ENCODE assay signal across 1 cellular context in genomic region chr5:75712091-75712490, GRCh38.
TF ChIP-seq lines count a peak whose summit lies in the region.

No MANE protein-coding gene starts in this region.

TF ChIP-seq in GM12878, 131 proteins besides CTCF, POLR2A, EP300 and RAD21 (continued from another document):
- TF ChIP-seq ATF3 (IDR thresholded peaks at IDR 0.05; ENCODE audit: borderline replicate concordance, extremely low read depth, low read depth, low read length): no peak
- no peak for TF ChIP-seq ZNF384 (IDR thresholded peaks at IDR 0.05; ENCODE audit: borderline replicate concordance, low read depth, low read length)
- no peak for TF ChIP-seq BHLHE40 (IDR thresholded peaks at IDR 0.05; ENCODE audit: borderline replicate concordance in 1 of 2, low read depth in 2 of 2, low read length in 1 of 2)
- no peak for TF ChIP-seq BMI1 (IDR thresholded peaks at IDR 0.05; ENCODE audit: borderline replicate concordance)
- no peak for TF ChIP-seq MEF2A (IDR thresholded peaks at IDR 0.05; ENCODE audit: insufficient read depth, low read depth, low read length)
- TF ChIP-seq HDAC6 (IDR thresholded peaks at IDR 0.05; ENCODE audit: unreplicated experiment): no peak
- no peak for TF ChIP-seq PBX3 (IDR thresholded peaks at IDR 0.05; ENCODE audit: insufficient replicate concordance, low read depth, low read length)
- TF ChIP-seq ZBED1 (IDR thresholded peaks at IDR 0.05; ENCODE audit: borderline replicate concordance): no peak
- TF ChIP-seq SREBF2 (IDR thresholded peaks at IDR 0.05; ENCODE audit: low read length): no peak
- TF ChIP-seq ZBTB40 (IDR thresholded peaks at IDR 0.05; ENCODE audit: borderline replicate concordance): no peak
- no peak for TF ChIP-seq DPF2 (IDR thresholded peaks at IDR 0.05)
- no peak for TF ChIP-seq SMAD1 (IDR thresholded peaks at IDR 0.05; ENCODE audit: low read depth, partially characterized antibody)
TF ChIP-seq in GM12878: peak in this region for 0.
